1 cellular context compared by ENCODE assay signal in genomic region chr3:186075489-186075888, GRCh38.
TF ChIP-seq lines count a peak whose summit lies in the region.

No MANE protein-coding gene starts in this region.

TF ChIP-seq in WTC11, 78 proteins besides CTCF, POLR2A, EP300 and RAD21 (continued from another document):
- TF ChIP-seq E2F4 (CRISPR knock-in tag; IDR thresholded peaks at IDR 0.05; ENCODE audit: borderline replicate concordance, low read depth) = no peak
- TF ChIP-seq STAT6 (CRISPR knock-in tag; conservative IDR thresholded peaks at IDR 0.05; ENCODE audit: low read depth) = no peak
- no peak for TF ChIP-seq ZSCAN18 (CRISPR knock-in tag; IDR thresholded peaks at IDR 0.05)
